ENCODE assay signal across 16 cellular contexts in the genomic region with DNA sequence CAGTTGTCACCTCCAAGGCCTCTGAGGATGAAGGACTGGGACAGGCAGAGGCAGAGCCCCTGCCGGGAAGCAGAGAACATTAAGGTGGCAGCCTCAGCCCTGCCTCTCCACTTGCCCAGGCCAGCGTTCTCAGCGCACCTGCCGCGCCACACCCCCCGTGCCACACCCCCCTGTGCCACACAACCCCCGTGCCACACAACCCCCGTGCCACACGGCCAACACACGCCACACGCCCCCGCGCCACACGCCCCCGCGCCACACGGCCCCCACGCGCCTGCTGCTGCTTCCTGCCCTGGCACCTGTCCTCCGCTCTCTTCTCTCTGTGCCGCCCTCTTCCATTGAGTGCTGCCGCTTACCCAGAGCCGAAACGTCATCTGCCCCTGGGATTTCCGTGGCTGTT. TPM values are rescaled to one million over a fixed set of nuclear protein-coding genes. Genes with fewer than 3 reads are reported as not detected.
DNase-seq lines count a peak whose midpoint lies in the region; ATAC-seq and TF ChIP-seq lines count a peak whose summit lies in the region.
"Had no signal": no experiment of that assay in that cellular context is flagged by ENCODE, and none has a peak within 500 bp of the region (broad histone marks: within the 10 kb centered on the region; RNA-seq: fewer than 3 reads in every experiment).

No MANE protein-coding gene starts in this region.

- in situ Hi-C loops in transverse colon (cut with MboI; ENCODE audit: low pct_ligation_motif_present in 1 of 4, low pct_unique_long_range_greater_than_20kb in 1 of 4, low sequenced_read_pairs in 3 of 4): no loop called here

- H3K27me3 ChIP-seq in Caco-2 (replicated peaks; ENCODE audit: control insufficient read depth, insufficient read depth, low read length): no peaks in the 10 kb centered on the region
- H3K27me3 ChIP-seq in GM23338 (ENCODE audit: insufficient read depth): no peaks in the 10 kb centered on the region
- no peaks in the 10 kb centered on the region for H3K27me3 ChIP-seq in transverse colon
- H3K27me3 ChIP-seq: BLaER1 treated with 17β-estradiol and CSF1 and Interleukin-3, amounts not matched to agents 10 nM and 100 nM had no signal

- H4K20me1 ChIP-seq in GM23338 (replicated peaks; ENCODE audit: insufficient read depth): no peaks in the 10 kb centered on the region
- H4K20me1 ChIP-seq: BLaER1 treated with 17β-estradiol and CSF1 and Interleukin-3, amounts not matched to agents 10 nM and 100 nM had no signal

- H3K4me1 ChIP-seq in Caco-2: no peaks in the 10 kb centered on the region; the same call in 1 of the 2 replicates
- no peaks in the 10 kb centered on the region for H3K4me1 ChIP-seq in GM23338 (ENCODE audit: insufficient read depth)
- no peaks in the 10 kb centered on the region for H3K4me1 ChIP-seq in transverse colon
- H3K4me1 ChIP-seq: BLaER1 treated with 17β-estradiol and CSF1 and Interleukin-3, amounts not matched to agents 10 nM and 100 nM had no signal

- H3K9me3 Mint-ChIP-seq in Caco-2 (ENCODE audit: unreplicated experiment): no peaks in the 10 kb centered on the region
- H3K9me3 Mint-ChIP-seq in GM23338: no peaks in the 10 kb centered on the region
- H3K9me3 Mint-ChIP-seq in stimulated activated memory B cell treated with anti-CD40 and anti-IgM and Interleukin-4, amounts not matched to agents 10 μg/mL and 1 μg/mL and 100 μg/mL, for 72 hours: peaks cover 8% of the 10 kb centered on the region

- POLR2A ChIA-PET in Caco-2 (lab: Charles Lee): no interaction called here

- H3K9me2 ChIP-seq in GM23338 (ENCODE audit: insufficient read depth): no peaks in the 10 kb centered on the region

- no peaks in the 10 kb centered on the region for H3K9me3 ChIP-seq in Caco-2
- H3K9me3 ChIP-seq in T-helper 17 cell (ENCODE audit: control insufficient read depth, low read length, poor library complexity, severe bottlenecking): no peaks in the 10 kb centered on the region
- H3K9me3 ChIP-seq in transverse colon: no peaks in the 10 kb centered on the region

- H3K27ac Mint-ChIP-seq in Caco-2 (ENCODE audit: unreplicated experiment): peak overlapping the region; percentile 24
- no peak overlapping the region for H3K27ac Mint-ChIP-seq in GM23338
- H3K27ac Mint-ChIP-seq in T-helper 17 cell: peak overlapping the region; percentile 5
- no peak overlapping the region for H3K27ac Mint-ChIP-seq in stimulated activated memory B cell treated with anti-CD40 and anti-IgM and Interleukin-4, amounts not matched to agents 10 μg/mL and 1 μg/mL and 100 μg/mL, for 72 hours
- H3K27ac Mint-ChIP-seq: CD4-positive, CD25-positive, alpha-beta regulatory T cell had no signal

- no peaks in the 10 kb centered on the region for H3F3A ChIP-seq in GM23338 (replicated peaks; ENCODE audit: low read depth)

- no peak for TF ChIP-seq POLR2A in transverse colon (IDR thresholded peaks at IDR 0.05)

- TF ChIP-seq CTCF in Caco-2 (IDR thresholded peaks at IDR 0.05; ENCODE audit: insufficient read depth in 1 of 2, low read depth in 1 of 2, low read length in 1 of 2, severe bottlenecking in 1 of 2, unreplicated experiment in 1 of 2) (no peak), GM23338 (conservative IDR thresholded peaks at IDR 0.05; ENCODE audit: low read depth in 2 of 2) (no peak), transverse colon (IDR thresholded peaks at IDR 0.05) (no peak)

- H3K79me2 ChIP-seq in GM23338 (replicated peaks; ENCODE audit: insufficient read depth): no peaks in the 10 kb centered on the region

- TF ChIP-seq EP300 in transverse colon (IDR thresholded peaks at IDR 0.05; ENCODE audit: low read depth): no peak

- H3K36me3 Mint-ChIP-seq in Caco-2 (ENCODE audit: insufficient read depth, unreplicated experiment) (no peaks in the 10 kb centered on the region), GM23338 (ENCODE audit: low read depth) (no peaks in the 10 kb centered on the region), T-helper 17 cell (ENCODE audit: low read depth) (no peaks in the 10 kb centered on the region)
- no peaks in the 10 kb centered on the region for H3K36me3 Mint-ChIP-seq in stimulated activated memory B cell treated with anti-CD40 and anti-IgM and Interleukin-4, amounts not matched to agents 10 μg/mL and 1 μg/mL and 100 μg/mL, for 72 hours
- H3K36me3 Mint-ChIP-seq: CD4-positive, CD25-positive, alpha-beta regulatory T cell had no signal

- peak overlapping the region; percentile 78 for H2AFZ ChIP-seq in GM23338

- no TSS peak for BruUV-seq in Caco-2 (replicated peaks; lab: Mats Ljungman, UMichigan)

- no peak overlapping the region for H3K27ac ChIP-seq in GM23338 (ENCODE audit: low read depth)
- no peak overlapping the region for H3K27ac ChIP-seq in transverse colon
- H3K27ac ChIP-seq: BLaER1 treated with 17β-estradiol and CSF1 and Interleukin-3, amounts not matched to agents 10 nM and 100 nM; HL-60 had no signal

- H3K27me3 Mint-ChIP-seq in Caco-2 (ENCODE audit: insufficient read depth, unreplicated experiment) (no peaks in the 10 kb centered on the region), GM23338 (ENCODE audit: insufficient read depth, low read depth, poor library complexity) (peaks cover 9% of the 10 kb centered on the region), T-helper 17 cell (no peaks in the 10 kb centered on the region)
- H3K27me3 Mint-ChIP-seq in stimulated activated memory B cell treated with anti-CD40 and anti-IgM and Interleukin-4, amounts not matched to agents 10 μg/mL and 1 μg/mL and 100 μg/mL, for 72 hours: no peaks in the 10 kb centered on the region
- H3K27me3 Mint-ChIP-seq: CD4-positive, CD25-positive, alpha-beta regulatory T cell had no signal

- H3K4me2 ChIP-seq in GM23338: no peak overlapping the region
- H3K4me2 ChIP-seq: BLaER1 treated with 17β-estradiol and CSF1 and Interleukin-3, amounts not matched to agents 10 nM and 100 nM had no signal

- CTCF ChIA-PET in Caco-2 (lab: Charles Lee): no interaction called here

- H3K4me1 Mint-ChIP-seq in Caco-2 (ENCODE audit: low read depth, unreplicated experiment) (no peaks in the 10 kb centered on the region), GM23338 (peaks cover 5% of the 10 kb centered on the region; the same call in 2 of the 3 replicates), T-helper 17 cell (no peaks in the 10 kb centered on the region)
- no peaks in the 10 kb centered on the region for H3K4me1 Mint-ChIP-seq in stimulated activated memory B cell treated with anti-CD40 and anti-IgM and Interleukin-4, amounts not matched to agents 10 μg/mL and 1 μg/mL and 100 μg/mL, for 72 hours
- H3K4me1 Mint-ChIP-seq: CD4-positive, CD25-positive, alpha-beta regulatory T cell had no signal

- no peaks in the 10 kb centered on the region for H3K36me3 ChIP-seq in Caco-2 (ENCODE audit: control insufficient read depth, insufficient read depth, low read length)
- no peaks in the 10 kb centered on the region for H3K36me3 ChIP-seq in GM23338 (ENCODE audit: insufficient read depth)
- no peaks in the 10 kb centered on the region for H3K36me3 ChIP-seq in transverse colon
- H3K36me3 ChIP-seq: BLaER1 treated with 17β-estradiol and CSF1 and Interleukin-3, amounts not matched to agents 10 nM and 100 nM had no signal

- no peak overlapping the region for H3K4me3 Mint-ChIP-seq in Caco-2 (ENCODE audit: unreplicated experiment)
- no peak overlapping the region for H3K4me3 Mint-ChIP-seq in GM23338
- no peak overlapping the region for H3K4me3 Mint-ChIP-seq in T-helper 17 cell
- H3K4me3 Mint-ChIP-seq in stimulated activated memory B cell treated with anti-CD40 and anti-IgM and Interleukin-4, amounts not matched to agents 10 μg/mL and 1 μg/mL and 100 μg/mL, for 72 hours: no peak overlapping the region
- H3K4me3 Mint-ChIP-seq: CD4-positive, CD25-positive, alpha-beta regulatory T cell had no signal

- 90 to 100% methylated on average over 1 to 25 of the region's 25 CpGs for whole genome bisulfite sequencing in transverse colon (ENCODE audit: low coverage in 1 of 2), 2 donors

- ATAC-seq in GM23338: no peak; the same call in 2 of the 3 replicates
- no peak for ATAC-seq in T-helper 17 cell
- ATAC-seq in stimulated activated memory B cell treated with anti-CD40 and anti-IgM and Interleukin-4, amounts not matched to agents 10 μg/mL and 1 μg/mL and 100 μg/mL, for 72 hours: peak; percentile 56
- ATAC-seq: HCT116 had no signal

- DNase-seq in Caco-2: no peak
- DNase-seq in GM23338 (ENCODE audit: low spot score): no peak
- DNase-seq in T-helper 17 cell: no peak
- no peak for DNase-seq in pons (ENCODE audit: low spot score)
- DNase-seq in transverse colon: no peak
- DNase-seq in NCI-H345 (lab: John Stamatoyannopoulos, UW): no peak
- DNase-seq: ACHN; Calu3; CD4-positive, CD25-positive, alpha-beta regulatory T cell; DND-41; GF-D8 had no signal

- H3K4me3 ChIP-seq in Caco-2 (ENCODE audit: low read depth, low read length) (no peak overlapping the region), GM23338 (no peak overlapping the region), transverse colon (no peak overlapping the region)
- H3K4me3 ChIP-seq: BLaER1 treated with 17β-estradiol and CSF1 and Interleukin-3, amounts not matched to agents 10 nM and 100 nM had no signal

- intact Hi-C loops in Caco-2 (cut with micrococcal nuclease; ENCODE audit: unreplicated experiment) (no loop called here), transverse colon (cut with DNase I; ENCODE audit: low total_unique reads) (no loop called here)

TF ChIP-seq in GM23338, 12 proteins besides CTCF, POLR2A, EP300 and RAD21 (continues in another document):
- TF ChIP-seq, protein P1, sequence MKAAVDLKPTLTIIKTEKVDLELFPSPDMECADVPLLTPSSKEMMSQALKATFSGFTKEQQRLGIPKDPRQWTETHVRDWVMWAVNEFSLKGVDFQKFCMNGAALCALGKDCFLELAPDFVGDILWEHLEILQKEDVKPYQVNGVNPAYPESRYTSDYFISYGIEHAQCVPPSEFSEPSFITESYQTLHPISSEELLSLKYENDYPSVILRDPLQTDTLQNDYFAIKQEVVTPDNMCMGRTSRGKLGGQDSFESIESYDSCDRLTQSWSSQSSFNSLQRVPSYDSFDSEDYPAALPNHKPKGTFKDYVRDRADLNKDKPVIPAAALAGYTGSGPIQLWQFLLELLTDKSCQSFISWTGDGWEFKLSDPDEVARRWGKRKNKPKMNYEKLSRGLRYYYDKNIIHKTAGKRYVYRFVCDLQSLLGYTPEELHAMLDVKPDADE (IDR thresholded peaks at IDR 0.05): no peak
- TF ChIP-seq EZH2phosphoT487 (IDR thresholded peaks at IDR 0.05; ENCODE audit: unreplicated experiment) (no peak), ZNF114 (CRISPR knock-in tag; IDR thresholded peaks at IDR 0.05) (no peak)

RNA-seq across cellular contexts. Expression of gene ZFP42, which starts 58.0 kb away (rescaled TPM):
- total RNA-seq in Caco-2 (2022): 0.34 and 1.2 TPM in 2 replicates
- 111 and 124 TPM in 2 replicates for total RNA-seq in GM23338 (2014; rRNA removed; shearing (Covaris generic))
- 70.0 and 70.9 TPM in 2 replicates for polyA plus RNA-seq in GM23338 (2016; fragmentation: Nextera tagmentation; extraction: Ambion mirVana)
- total RNA-seq in T-helper 17 cell: not detected
- not detected for total RNA-seq in transverse colon
- total RNA-seq: Calu3; CD4-positive, CD25-positive, alpha-beta regulatory T cell; H4 had no signal
- polyA plus RNA-seq: CD4-positive, CD25-positive, alpha-beta regulatory T cell had no signal

Comparison
In these comparisons a context has a peak if more than half of its experiments do, and no peak if none do; other contexts are left out.
1. H3K27ac Mint-ChIP-seq: peak in Caco-2 (single experiment) and T-helper 17 cell (single experiment); none in GM23338 (single experiment) and stimulated activated memory B cell treated with anti-CD40 and anti-IgM and Interleukin-4, amounts not matched to agents 10 μg/mL and 1 μg/mL and 100 μg/mL, for 72 hours (single experiment).
2. RNA of gene ZFP42, which starts 58.0 kb away (total RNA-seq): 111 to 124 TPM in GM23338; 0.34 to 1.2 TPM in Caco-2, not detected in T-helper 17 cell and not detected in transverse colon; every median in the first group is over 10 times any median in the second.